Comparison of ENCODE assay signal across 26 cellular contexts in genomic region chr15:29832709-29833108, GRCh38.
"Had no signal": no experiment of that assay in that cellular context is flagged by ENCODE, and none has a peak within 500 bp of the region (broad histone marks: within the 10 kb centered on the region; RNA-seq: fewer than 3 reads in every experiment).

No MANE protein-coding gene starts in this region.

- ATAC-seq: stimulated activated effector memory CD8-positive, alpha-beta T cell treated with anti-CD3 and anti-CD28 coated beads, Interleukin-12 subunit alpha, Interleukin-12 subunit beta, amount 100 ng/mL, for 72 hours; stimulated activated memory B cell treated with anti-CD40 and anti-IgM and Interleukin-4, amounts not matched to agents 10 μg/mL and 1 μg/mL and 100 μg/mL, for 72 hours; stimulated activated naive B cell treated with anti-CD40 and anti-IgM and Interleukin-4, amounts not matched to agents 10 μg/mL and 1 μg/mL and 100 μg/mL, for 72 hours; stimulated activated naive CD8-positive, alpha-beta T cell treated with anti-CD3 and anti-CD28 coated beads, Interleukin-15, amount 100 ng/mL, for 72 hours; stimulated activated naive CD8-positive, alpha-beta T cell treated with anti-CD3 and anti-CD28 coated beads, Interleukin-15, Interleukin-2, amounts not matched to agents 100 U/mL and 50 U/mL, for 24 hours; upper lobe of right lung had no signal

- H3K4me1 ChIP-seq: thyroid gland, transverse colon, uterus, vagina had no signal

- H3K4me3 ChIP-seq: stomach, suprapubic skin, testis, thoracic aorta, thyroid gland, tibial artery, tibial nerve, transverse colon, upper lobe of left lung, upper lobe of right lung, uterus, vagina had no signal

- H3K27me3 ChIP-seq: stomach, suprapubic skin, testis, thyroid gland, tibial artery, tibial nerve, upper lobe of left lung, upper lobe of right lung, uterus, vagina had no signal

- H3K36me3 ChIP-seq: stomach, suprapubic skin, thoracic aorta, thyroid gland, tibial artery, tibial nerve, transverse colon, upper lobe of left lung, upper lobe of right lung, uterus, vagina had no signal

- DNase-seq: stimulated activated CD4-positive, alpha-beta T cell treated with anti-CD3 and anti-CD28 coated beads, Interleukin-2, amount 100 ng/mL, for 48 hours; stimulated activated CD4-positive, alpha-beta T cell treated with anti-CD3 and anti-CD28 coated beads, Interleukin-4, amount 100 ng/mL, for 1 hour; stimulated activated CD4-positive, alpha-beta T cell treated with anti-CD3 and anti-CD28 coated beads, Interleukin-4, amount 100 ng/mL, for 24 hours; stimulated activated CD4-positive, alpha-beta T cell treated with anti-CD3 and anti-CD28 coated beads, Interleukin-4, amount 100 ng/mL, for 4 hours; stimulated activated CD8-positive, alpha-beta memory T cell treated with anti-CD3 and anti-CD28 coated beads, Interleukin-4, amount 100 ng/mL, for 48 hours; stimulated activated naive B cell treated with anti-CD40 and anti-IgM and Interleukin-4, amounts not matched to agents 10 μg/mL and 1 μg/mL and 100 μg/mL, for 72 hours; stimulated activated naive CD4-positive, alpha-beta T cell; stimulated activated naive CD4-positive, alpha-beta T cell treated with Interleukin-2 at 50 U/mL for 16 hours; stimulated activated naive CD8-positive, alpha-beta T cell treated with anti-CD3 and anti-CD28 coated beads, Interleukin-15, amount 100 ng/mL, for 72 hours; stimulated activated naive CD8-positive, alpha-beta T cell treated with anti-CD3 and anti-CD28 coated beads, Interleukin-15, Interleukin-2, amounts not matched to agents 100 U/mL and 50 U/mL, for 24 hours; stomach; testis; thyroid gland; tibial artery; transverse colon; trophoblast cell; upper lobe of left lung; upper lobe of right lung; uterus had no signal

- H3K27ac ChIP-seq: stomach, suprapubic skin, thoracic aorta, thyroid gland, tibial artery, transverse colon, upper lobe of right lung, uterus, vagina had no signal

- FAIRE-seq: urothelium cell line had no signal

- H3K9me3 ChIP-seq: stomach, suprapubic skin, testis, thoracic aorta, thyroid gland, tibial artery, tibial nerve, transverse colon, upper lobe of left lung, upper lobe of right lung, uterus, vagina had no signal
